18 cellular contexts compared by ENCODE assay signal in genomic region chr6:5220436-5220835, GRCh38. TPM values are rescaled to one million over a fixed set of nuclear protein-coding genes. Genes with fewer than 3 reads are reported as not detected.
A peak's percentile ranks its signal among the peaks of the same experiment; 100 is the strongest.
DNase-seq lines count a peak whose midpoint lies in the region; ATAC-seq, FAIRE-seq and TF ChIP-seq lines count a peak whose summit lies in the region.
"Had no signal": no experiment of that assay in that cellular context is flagged by ENCODE, and none has a peak within 500 bp of the region (broad histone marks: within the 10 kb centered on the region; RNA-seq: fewer than 3 reads in every experiment).

No MANE protein-coding gene starts in this region.

- no peak for DNase-seq in GM06990 (ENCODE audit: extremely low read depth, insufficient read length)
- DNase-seq in M059J (ENCODE audit: low read depth) = peak; percentile 10
- DNase-seq in K562 (ENCODE audit: extremely low read depth in 1 of 4, low spot score in 3 of 4) = no peak
- no peak for DNase-seq in mesothelial cell of epicardium (ENCODE audit: low spot score in 2 of 2, unreplicated experiment in 2 of 2)
- DNase-seq in SK-N-SH = no peak
- DNase-seq in D721Med (ENCODE audit: insufficient read length, low spot score) = no peak
- DNase-seq: ACHN; CD4-positive, CD25-positive, alpha-beta regulatory T cell; DMS 273 treated with DMSO at 0.1 percent for 48 hours; DMS79; H9; HFFc6 had no signal

- H3K27ac ChIP-seq in K562 (ENCODE audit: extremely low read depth, low read depth, low read length) (no peak overlapping the region), SK-N-SH (ENCODE audit: low read depth in 2 of 2, low read length in 1 of 2) (no peak overlapping the region)
- H3K27ac ChIP-seq: BLaER1 treated with 17β-estradiol and CSF1 and Interleukin-3, amounts not matched to agents 10 nM and 100 nM; HL-60 had no signal

- 0 out of 2 replicates have a peak, but pooled peaks cover 3% of the 10 kb centered on the region for H4K20me1 ChIP-seq in K562 (replicated peaks; ENCODE audit: control insufficient read depth, insufficient read depth, low read length)
- H4K20me1 ChIP-seq in SK-N-SH (ENCODE audit: insufficient read depth) = no peaks in the 10 kb centered on the region

- peaks cover 27% of the 10 kb centered on the region for H3K4me1 Mint-ChIP-seq in mesothelial cell of epicardium
- H3K4me1 Mint-ChIP-seq: CD4-positive, CD25-positive, alpha-beta regulatory T cell had no signal

- TF ChIP-seq RAD21 in K562 (CRISPR knock-in tag; conservative IDR thresholded peaks at IDR 0.05 in 1 of 2, IDR thresholded peaks at IDR 0.05 in 1 of 2) (peak in 1 of 2 experiments; percentile 59; a peak in 2 of 4 replicates), SK-N-SH (IDR thresholded peaks at IDR 0.05; ENCODE audit: low read length) (no peak)

- H3K4me1 ChIP-seq in K562 (replicated peaks in 1 of 2; ENCODE audit: control insufficient read depth in 2 of 2, insufficient read depth in 2 of 2, low read length in 2 of 2) (peaks cover 0 to 8% of the 10 kb centered on the region in 2 experiments; a peak in 3 of 5 replicates), SK-N-SH (ENCODE audit: control insufficient read depth in 1 of 2, insufficient read depth in 2 of 2, low read depth in 1 of 2, low read length in 1 of 2) (peaks cover 0 to 2% of the 10 kb centered on the region in 2 experiments; a peak in 2 of 4 replicates)

- H3K79me2 ChIP-seq in K562 (ENCODE audit: control insufficient read depth, insufficient read depth, low read length) = no peaks in the 10 kb centered on the region
- no peaks in the 10 kb centered on the region for H3K79me2 ChIP-seq in SK-N-SH (ENCODE audit: insufficient read depth)

- peaks cover 3% of the 10 kb centered on the region for H3K9me1 ChIP-seq in K562 (ENCODE audit: control insufficient read depth, insufficient read depth, low read length)

- peaks cover 8% of the 10 kb centered on the region for H3K36me3 Mint-ChIP-seq in mesothelial cell of epicardium

- TF ChIP-seq CTCF in GM06990 (IDR thresholded peaks at IDR 0.05; ENCODE audit: insufficient read depth, low read length, poor library complexity, severe bottlenecking) (peak; percentile 8), K562 (IDR thresholded peaks at IDR 0.05 in 2 of 3, conservative IDR thresholded peaks at IDR 0.05 in 1 of 3; ENCODE audit: insufficient read depth in 2 of 3, low read depth in 1 of 3, low read length in 3 of 3) (peak in 2 of 3 experiments; percentile 27 to 53; a peak in 3 of 6 replicates), mesothelial cell of epicardium (IDR thresholded peaks at IDR 0.05; ENCODE audit: unreplicated experiment) (no peak), SK-N-SH (IDR thresholded peaks at IDR 0.05) (no peak), D721Med (IDR thresholded peaks at IDR 0.05; ENCODE audit: insufficient read depth, missing control alignments) (no peak)

- H3F3A ChIP-seq in SK-N-SH (replicated peaks; ENCODE audit: insufficient read depth) = peaks cover 5% of the 10 kb centered on the region

- H3K4me2 ChIP-seq in K562 (ENCODE audit: insufficient read depth, low read length) (no peak overlapping the region), SK-N-SH (no peak overlapping the region)
- H3K4me2 ChIP-seq: GM23338 had no signal

- no peaks in the 10 kb centered on the region for H3K9me3 Mint-ChIP-seq in mesothelial cell of epicardium
- H3K9me3 Mint-ChIP-seq: CD4-positive, CD25-positive, alpha-beta regulatory T cell; GM23338; H9; HFFc6 had no signal

- no peaks in the 10 kb centered on the region for H3K9me3 ChIP-seq in K562 (replicated peaks; ENCODE audit: control insufficient read depth, insufficient read depth, low read depth, low read length)
- no peaks in the 10 kb centered on the region for H3K9me3 ChIP-seq in SK-N-SH
- H3K9me3 ChIP-seq: BLaER1 treated with 17β-estradiol and CSF1 and Interleukin-3, amounts not matched to agents 10 nM and 100 nM had no signal

- H3K9ac ChIP-seq in K562 (ENCODE audit: insufficient read depth in 1 of 2, low read depth in 2 of 2, low read length in 2 of 2) (no peak overlapping the region), SK-N-SH (no peak overlapping the region)
- H3K9ac ChIP-seq: BLaER1 treated with 17β-estradiol and CSF1 and Interleukin-3, amounts not matched to agents 10 nM and 100 nM had no signal

- H3K27me3 Mint-ChIP-seq in mesothelial cell of epicardium (ENCODE audit: low read depth) = no peaks in the 10 kb centered on the region
- H3K27me3 Mint-ChIP-seq: CD4-positive, CD25-positive, alpha-beta regulatory T cell had no signal

- H2AFZ ChIP-seq in K562 (ENCODE audit: low read depth, low read length) (no peak overlapping the region), SK-N-SH (ENCODE audit: low read depth) (no peak overlapping the region)
- H2AFZ ChIP-seq: GM23338 had no signal

- no peak for TF ChIP-seq EP300 in K562 (IDR thresholded peaks at IDR 0.05; ENCODE audit: low read length)
- TF ChIP-seq EP300 in SK-N-SH (IDR thresholded peaks at IDR 0.05; ENCODE audit: borderline replicate concordance in 1 of 2, low read depth in 1 of 2, low read length in 1 of 2) = no peak

- no peak for TF ChIP-seq POLR2A in K562 (conservative IDR thresholded peaks at IDR 0.05)

- intact Hi-C loops in K562 (cut with micrococcal nuclease) = no loop called here

- H3K9me2 ChIP-seq in SK-N-SH = no peaks in the 10 kb centered on the region

- POLR2A ChIA-PET in K562 (lab: Yijun Ruan, JAX) (interaction anchor here (0.7 to 1.4 kb wide), 2 partner anchors 14 to 159 kb away, joined by 3 read pairs; no protein-coding TSS in a partner anchor), SK-N-SH (lab: Yijun Ruan, JAX) (no interaction called here)

- peak; percentile 47; the same call in 2 of the 3 replicates for ATAC-seq in K562
- ATAC-seq in GM21528 (IDR thresholded peaks at IDR 0.05; ENCODE audit: low FRiP score, unreplicated experiment) = no peak
- no peak for ATAC-seq in HG03378 (IDR thresholded peaks at IDR 0.05; ENCODE audit: unreplicated experiment)
- ATAC-seq: GM23338 had no signal

- no TSS peak for BruUV-seq in K562 (replicated peaks; lab: Mats Ljungman, UMichigan)

- no peak overlapping the region for H3K4me3 Mint-ChIP-seq in mesothelial cell of epicardium
- H3K4me3 Mint-ChIP-seq: CD4-positive, CD25-positive, alpha-beta regulatory T cell; GM23338; H9; HFFc6 had no signal

- H3K27me3 ChIP-seq in GM06990 (replicated peaks; ENCODE audit: control insufficient read depth, insufficient read depth, low read length) = no peaks in the 10 kb centered on the region
- H3K27me3 ChIP-seq in K562 (ENCODE audit: control insufficient read depth in 2 of 2, insufficient read depth in 2 of 2, low read length in 2 of 2) = no peaks in the 10 kb centered on the region
- no peaks in the 10 kb centered on the region for H3K27me3 ChIP-seq in SK-N-SH (ENCODE audit: insufficient read depth)
- H3K27me3 ChIP-seq: BLaER1 treated with 17β-estradiol and CSF1 and Interleukin-3, amounts not matched to agents 10 nM and 100 nM had no signal

- H3K4me3 ChIP-seq in GM06990 (replicated peaks; ENCODE audit: low read depth, low read length) = no peak overlapping the region
- no peak overlapping the region for H3K4me3 ChIP-seq in K562
- H3K4me3 ChIP-seq in SK-N-SH (ENCODE audit: low read depth in 2 of 2, low read length in 1 of 2) = no peak overlapping the region
- H3K4me3 ChIP-seq: BLaER1 treated with 17β-estradiol and CSF1 and Interleukin-3, amounts not matched to agents 10 nM and 100 nM; GM23338 had no signal

- in situ Hi-C loops in K562 (cut with MboI) = no loop called here

- FAIRE-seq in K562 (lab: Jason Lieb, UNC) = no peak
- no peak for FAIRE-seq in D721Med (lab: Jason Lieb, UNC)
- FAIRE-seq: GM12891 had no signal

- WGBS in K562 (ENCODE audit: insufficient coverage, low coverage, missing lambda C conversion rate) = 58% methylated on average over 1 of the region's 1 CpG
- WGBS in SK-N-SH (ENCODE audit: low lambda C conversion rate) = 100% methylated on average over 1 of the region's 1 CpG

- H3K27ac Mint-ChIP-seq in mesothelial cell of epicardium = peak overlapping the region; percentile 23
- H3K27ac Mint-ChIP-seq: GM23338, HFFc6 had no signal

- CTCF ChIA-PET in K562 (lab: Yijun Ruan, JAX; ENCODE audit: low intra/inter-chr PET ratio) (interaction anchor here (1.2 kb wide), 1 partner anchor 82 kb away, joined by 4 read pairs; no protein-coding TSS in a partner anchor), SK-N-SH (lab: Yijun Ruan, JAX) (interaction anchor here (0.6 to 2.4 kb wide), 2 partner anchors 28 to 77 kb away, joined by 3 to 9 read pairs; no protein-coding TSS in a partner anchor)

- H3K36me3 ChIP-seq in GM06990 (ENCODE audit: control insufficient read depth, insufficient read depth, low read length) = peaks cover 2% of the 10 kb centered on the region; the same call in 1 of the 2 replicates
- peaks cover 29% of the 10 kb centered on the region for H3K36me3 ChIP-seq in K562 (ENCODE audit: control insufficient read depth, insufficient read depth, low read length)
- peaks cover 8 to 9% of the 10 kb centered on the region in 2 experiments for H3K36me3 ChIP-seq in SK-N-SH (replicated peaks in 1 of 2; ENCODE audit: control insufficient read depth in 1 of 2, insufficient read depth in 2 of 2, low read length in 1 of 2)

RNA-seq across cellular contexts. Expression of gene LYRM4, which starts 40.3 kb away (rescaled TPM):
- total RNA-seq in M059J (2014; rRNA removed; shearing (Covaris generic)) = 25.7 and 29.0 TPM in 2 replicates
- 27.0 and 54.7 TPM in 2 replicates for total RNA-seq in K562 (2011; cell fraction: chromatin; rRNA removed; ENCODE audit: low replicate concordance)
- total RNA-seq in K562 (2011; cell fraction: nucleolus; rRNA removed) = 13.8 and 16.4 TPM in 2 replicates
- 46.3 and 95.0 TPM in 2 replicates for total RNA-seq in K562 (2011; cell fraction: nucleoplasm; rRNA removed)
- total RNA-seq in K562 (2014; rRNA removed) (24.2 and 28.8 TPM in 2 replicates), K562 (2014; rRNA removed; fragmentation: Illumina TruSeq; extraction: Trizol) (41.1 and 41.8 TPM in 2 replicates), K562 (2015; rRNA removed; fragmentation: Illumina TruSeq; extraction: Trizol) (29.0 and 33.9 TPM in 2 replicates), K562 (2021) (56.2 and 69.4 TPM in 2 replicates), mesothelial cell of epicardium (35.5 to 40.6 TPM (median 37.4 TPM) in 3 replicates)
- polyA plus RNA-seq in K562 (2011; rRNA removed) (66.4 and 69.4 TPM in 2 replicates), K562 (2014; fragmentation: Illumina TruSeq; extraction: Trizol) (31.3 and 36.9 TPM in 2 replicates), K562 (2014; fragmentation: Nextera tagmentation; extraction: Ambion mirVana) (10 to 100 TPM; 50.2 to 61.0 TPM), K562 (2014; rRNA removed) (29.9 and 40.8 TPM in 2 replicates), SK-N-SH (2012; rRNA removed) (37.2 and 43.4 TPM in 2 replicates)
- polyA plus RNA-seq in K562 (2011; cell fraction: cytosol; rRNA removed) = 44.2 and 62.9 TPM in 2 replicates
- polyA plus RNA-seq in K562 (2011; cell fraction: nucleus; rRNA removed) = 19.4 and 28.2 TPM in 2 replicates
- polyA plus RNA-seq in K562 (2012) = 38.7 and 53.8 TPM in 2 replicates
- polyA minus RNA-seq in K562 (2011; rRNA and poly(A)+ RNA removed) = 41.4 and 43.3 TPM in 2 replicates
- 13.4 and 17.3 TPM in 2 replicates for polyA minus RNA-seq in K562 (2011; cell fraction: cytosol; rRNA and poly(A)+ RNA removed)
- polyA minus RNA-seq in K562 (2011; cell fraction: nucleus; rRNA and poly(A)+ RNA removed) = 10.0 and 11.6 TPM in 2 replicates
- polyA plus RNA-seq in SK-N-SH (2012; cell fraction: cytosol; rRNA removed) = 46.3 and 51.5 TPM in 2 replicates
- polyA plus RNA-seq in SK-N-SH (2012; cell fraction: nucleus; rRNA removed) = 17.0 and 17.3 TPM in 2 replicates

RNA-seq across cellular contexts. Expression of gene FARS2, which starts 40.9 kb away (rescaled TPM):
- 24.7 and 28.2 TPM in 2 replicates for total RNA-seq in M059J (2014; rRNA removed; shearing (Covaris generic))
- 45.6 and 71.4 TPM in 2 replicates for total RNA-seq in K562 (2011; cell fraction: chromatin; rRNA removed; ENCODE audit: low replicate concordance)
- total RNA-seq in K562 (2011; cell fraction: nucleolus; rRNA removed) = 42.9 and 58.8 TPM in 2 replicates
- 45.3 and 48.5 TPM in 2 replicates for total RNA-seq in K562 (2011; cell fraction: nucleoplasm; rRNA removed)
- 22.5 and 30.7 TPM in 2 replicates for total RNA-seq in K562 (2014; rRNA removed)
- 24.3 and 27.5 TPM in 2 replicates for total RNA-seq in K562 (2014; rRNA removed; fragmentation: Illumina TruSeq; extraction: Trizol)
- 27.9 and 28.1 TPM in 2 replicates for total RNA-seq in K562 (2015; rRNA removed; fragmentation: Illumina TruSeq; extraction: Trizol)
- total RNA-seq in K562 (2021) = 25.8 and 26.6 TPM in 2 replicates
- polyA plus RNA-seq in K562 (2011; rRNA removed) = 26.1 and 27.0 TPM in 2 replicates
- polyA plus RNA-seq in K562 (2011; cell fraction: cytosol; rRNA removed) = 27.4 and 27.7 TPM in 2 replicates
- 15.7 and 17.5 TPM in 2 replicates for polyA plus RNA-seq in K562 (2011; cell fraction: nucleus; rRNA removed)
- polyA plus RNA-seq in K562 (2012) = 21.3 and 22.0 TPM in 2 replicates
- 24.1 and 25.9 TPM in 2 replicates for polyA plus RNA-seq in K562 (2014; fragmentation: Illumina TruSeq; extraction: Trizol)
- 10 to 100 TPM; 52.3 to 62.2 TPM for polyA plus RNA-seq in K562 (2014; fragmentation: Nextera tagmentation; extraction: Ambion mirVana)
- 16.5 and 25.5 TPM in 2 replicates for polyA plus RNA-seq in K562 (2014; rRNA removed)
- 62.9 TPM in 2 replicates for polyA minus RNA-seq in K562 (2011; rRNA and poly(A)+ RNA removed)
- polyA minus RNA-seq in K562 (2011; cell fraction: cytosol; rRNA and poly(A)+ RNA removed) = 21.6 and 22.2 TPM in 2 replicates
- polyA minus RNA-seq in K562 (2011; cell fraction: nucleus; rRNA and poly(A)+ RNA removed) = 62.1 and 76.5 TPM in 2 replicates
- 19.8 to 20.1 TPM (median 19.9 TPM) in 3 replicates for total RNA-seq in mesothelial cell of epicardium
- polyA plus RNA-seq in SK-N-SH (2012; rRNA removed) = 12.5 and 16.1 TPM in 2 replicates
- 13.7 and 14.2 TPM in 2 replicates for polyA plus RNA-seq in SK-N-SH (2012; cell fraction: cytosol; rRNA removed)
- 12.1 and 13.3 TPM in 2 replicates for polyA plus RNA-seq in SK-N-SH (2012; cell fraction: nucleus; rRNA removed)

Comparison
In these comparisons a context has a peak if more than half of its experiments do, and no peak if none do; other contexts are left out.
1. CTCF ChIP-seq: peak in GM06990 (single experiment) and K562 (2 of 3); none in mesothelial cell of epicardium (single experiment), SK-N-SH (single experiment) and D721Med (single experiment).